9 cellular contexts compared by ENCODE assay signal in the genomic region with DNA sequence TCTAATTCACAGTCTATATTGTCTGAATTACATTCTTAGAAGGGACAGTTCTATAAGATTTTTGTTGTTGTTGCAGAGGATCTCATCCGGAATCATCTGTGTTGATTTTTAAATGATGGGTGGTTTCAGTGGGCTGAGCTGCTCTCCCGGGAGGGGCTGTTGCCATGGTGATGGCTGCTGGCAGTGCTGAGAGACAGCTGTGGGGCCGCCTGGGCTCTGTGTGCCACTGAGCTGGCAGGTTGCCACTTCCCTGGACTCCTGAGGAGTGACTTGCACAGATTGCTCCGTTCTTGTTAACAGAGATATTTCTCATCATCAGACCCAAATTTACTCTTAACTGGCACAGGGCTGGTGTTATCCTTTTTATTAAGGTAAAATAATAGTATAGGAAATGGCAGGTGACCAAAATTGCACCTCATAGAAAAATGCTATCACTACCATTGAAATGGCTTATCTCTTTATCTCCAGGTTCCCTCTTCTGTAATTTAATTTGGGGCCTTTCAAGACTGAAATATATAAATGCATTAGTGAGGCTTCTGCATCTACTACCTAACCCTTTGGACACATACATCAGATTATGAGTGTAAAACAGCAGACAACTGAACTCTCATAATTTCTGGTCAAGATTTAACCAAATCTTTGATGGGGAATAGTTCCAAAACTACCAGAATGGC. TPM values are rescaled to one million over a fixed set of nuclear protein-coding genes. Genes with fewer than 3 reads are reported as not detected.
DNase-seq lines count a peak whose midpoint lies in the region; FAIRE-seq and TF ChIP-seq lines count a peak whose summit lies in the region.
"Had no signal": no experiment of that assay in that cellular context is flagged by ENCODE, and none has a peak within 500 bp of the region (broad histone marks: within the 10 kb centered on the region; RNA-seq: fewer than 3 reads in every experiment).

No MANE protein-coding gene starts in this region.

- TF ChIP-seq CTCF in BE2C (IDR thresholded peaks at IDR 0.05; ENCODE audit: low read depth, low read length) (no peak), GM10248 (IDR thresholded peaks at IDR 0.05; ENCODE audit: control extremely low read depth, extremely low read depth, low read depth, missing control alignments) (no peak), D721Med (IDR thresholded peaks at IDR 0.05; ENCODE audit: insufficient read depth, missing control alignments) (no peak)

- H3K4me3 ChIP-seq in BE2C (ENCODE audit: low read depth, low read length) (peak overlapping the region; percentile 42), adipocyte (ENCODE audit: low read length) (no peak overlapping the region)

- CTCF ChIA-PET in GM10248 (lab: Yijun Ruan, JAX), result interaction anchor here (3.7 kb wide), 1 partner anchor 16 kb away, joined by 10 read pairs; no protein-coding TSS in a partner anchor

- DNase-seq in BE2C (peak; percentile 100), NCI-H128 (lab: John Stamatoyannopoulos, UW; ENCODE audit: unreplicated experiment) (peak; percentile 87), adipocyte (ENCODE audit: low read depth) (peak; percentile 60), kidney tubule cell (ENCODE audit: low spot score) (peak; percentile 22), GM10248 (ENCODE audit: extremely low spot score) (no peak), D721Med (ENCODE audit: insufficient read length, low spot score) (no peak), KG1 (lab: John Stamatoyannopoulos, UW) (no peak)
- DNase-seq in activated T-cell treated with anti-CD3 and anti-CD28 coated beads, Interleukin-2, amount 50 U/mL, for 24 hours, result no peak

- no peaks in the 10 kb centered on the region for H3K9me3 ChIP-seq in BE2C
- no peaks in the 10 kb centered on the region for H3K9me3 ChIP-seq in adipocyte (ENCODE audit: control insufficient read depth, low read length)

- FAIRE-seq in D721Med (lab: Jason Lieb, UNC), result no peak

- H3K9me3 Mint-ChIP-seq in activated T-cell treated with anti-CD3 and anti-CD28 coated beads, Interleukin-2, amount 50 U/mL, for 24 hours, result no peaks in the 10 kb centered on the region
- H3K9me3 Mint-ChIP-seq: stimulated activated memory B cell treated with anti-CD40 and anti-IgM and Interleukin-4, amounts not matched to agents 10 μg/mL and 1 μg/mL and 100 μg/mL, for 72 hours had no signal

- H3K4me1 ChIP-seq in BE2C, result peaks cover 35% of the 10 kb centered on the region
- peaks cover 4% of the 10 kb centered on the region for H3K4me1 ChIP-seq in adipocyte (ENCODE audit: control insufficient read depth, insufficient read depth, low read length)

- POLR2A ChIA-PET in GM10248 (lab: Yijun Ruan, JAX), result no interaction called here

- H3K36me3 Mint-ChIP-seq in activated T-cell treated with anti-CD3 and anti-CD28 coated beads, Interleukin-2, amount 50 U/mL, for 24 hours (ENCODE audit: low read depth), result no peaks in the 10 kb centered on the region
- H3K36me3 Mint-ChIP-seq: stimulated activated memory B cell treated with anti-CD40 and anti-IgM and Interleukin-4, amounts not matched to agents 10 μg/mL and 1 μg/mL and 100 μg/mL, for 72 hours had no signal

- H3K36me3 ChIP-seq in BE2C (no peaks in the 10 kb centered on the region), adipocyte (ENCODE audit: control insufficient read depth, insufficient read depth, low read length, severe bottlenecking) (no peaks in the 10 kb centered on the region)

- no peaks in the 10 kb centered on the region for H3K27me3 ChIP-seq in BE2C
- H3K27me3 ChIP-seq in adipocyte (replicated peaks; ENCODE audit: control insufficient read depth, insufficient read depth, low read length), result no peaks in the 10 kb centered on the region

- H3K9ac ChIP-seq in adipocyte (ENCODE audit: low read length), result no peak overlapping the region

- no peaks in the 10 kb centered on the region for H3K27me3 Mint-ChIP-seq in activated T-cell treated with anti-CD3 and anti-CD28 coated beads, Interleukin-2, amount 50 U/mL, for 24 hours
- H3K27me3 Mint-ChIP-seq: stimulated activated memory B cell treated with anti-CD40 and anti-IgM and Interleukin-4, amounts not matched to agents 10 μg/mL and 1 μg/mL and 100 μg/mL, for 72 hours had no signal

- no peak overlapping the region for H3K27ac Mint-ChIP-seq in activated T-cell treated with anti-CD3 and anti-CD28 coated beads, Interleukin-2, amount 50 U/mL, for 24 hours
- H3K27ac Mint-ChIP-seq: stimulated activated memory B cell treated with anti-CD40 and anti-IgM and Interleukin-4, amounts not matched to agents 10 μg/mL and 1 μg/mL and 100 μg/mL, for 72 hours had no signal

- peaks cover 3% of the 10 kb centered on the region for H3K4me1 Mint-ChIP-seq in activated T-cell treated with anti-CD3 and anti-CD28 coated beads, Interleukin-2, amount 50 U/mL, for 24 hours (ENCODE audit: low read depth)
- H3K4me1 Mint-ChIP-seq: stimulated activated memory B cell treated with anti-CD40 and anti-IgM and Interleukin-4, amounts not matched to agents 10 μg/mL and 1 μg/mL and 100 μg/mL, for 72 hours had no signal

- H3K4me3 Mint-ChIP-seq in activated T-cell treated with anti-CD3 and anti-CD28 coated beads, Interleukin-2, amount 50 U/mL, for 24 hours, result no peak overlapping the region
- H3K4me3 Mint-ChIP-seq: stimulated activated memory B cell treated with anti-CD40 and anti-IgM and Interleukin-4, amounts not matched to agents 10 μg/mL and 1 μg/mL and 100 μg/mL, for 72 hours had no signal

RNA-seq across cellular contexts. Expression of a gene that starts 56.6 kb away (rescaled TPM):
- 1.2 TPM for polyA plus RNA-seq in BE2C (2012; ENCODE audit: insufficient read depth, insufficient read length, low read depth)

RNA-seq across cellular contexts. Expression of a gene that starts 56.7 kb away (rescaled TPM):
- polyA plus RNA-seq in BE2C (2012; ENCODE audit: insufficient read depth, insufficient read length, low read depth), result 4.7 TPM

Comparison
In these comparisons a context has a peak if more than half of its experiments do, and no peak if none do; other contexts are left out.
1. DNase-seq: peak in BE2C (single experiment), NCI-H128 (single experiment), adipocyte (single experiment) and kidney tubule cell (single experiment); none in GM10248 (single experiment), D721Med (single experiment), activated T-cell treated with anti-CD3 and anti-CD28 coated beads, Interleukin-2, amount 50 U/mL, for 24 hours (single experiment) and KG1 (single experiment).